ENCODE assay signal across 24 cellular contexts in the genomic region with DNA sequence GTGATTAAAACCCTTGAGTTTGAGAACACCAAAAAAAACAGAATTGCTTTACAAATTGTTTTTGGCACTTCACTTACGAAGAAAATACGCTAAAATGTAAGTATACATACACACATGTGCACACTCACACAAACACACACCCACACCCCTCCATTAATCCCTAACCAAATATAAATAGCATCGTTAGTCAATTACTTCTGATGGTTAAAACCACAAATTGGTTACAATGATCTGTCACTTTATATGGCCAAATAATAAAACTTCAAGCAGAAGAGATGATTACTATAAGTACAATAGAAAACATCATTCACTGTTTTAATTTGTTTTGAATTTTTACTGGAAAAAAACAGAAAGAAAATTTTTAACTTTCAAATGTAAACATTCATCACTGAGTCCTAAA.
"Had no signal": no experiment of that assay in that cellular context is flagged by ENCODE, and none has a peak within 500 bp of the region (broad histone marks: within the 10 kb centered on the region; RNA-seq: fewer than 3 reads in every experiment).

No MANE protein-coding gene starts in this region.

- H3K9me3 Mint-ChIP-seq: activated T-cell treated with anti-CD3 and anti-CD28 coated beads, Interleukin-2, amount 50 U/mL, for 72 hours; endodermal cell; stimulated activated memory B cell treated with anti-CD40 and anti-IgM and Interleukin-4, amounts not matched to agents 10 μg/mL and 1 μg/mL and 100 μg/mL, for 72 hours; WTC11 had no signal

- H3K27ac Mint-ChIP-seq: activated naive CD4-positive, alpha-beta T cell treated with anti-CD3 and anti-CD28 coated beads, Interleukin-2, amount 50 U/mL, for 72 hours; activated T-cell treated with anti-CD3 and anti-CD28 coated beads, Interleukin-2, amount 50 U/mL, for 72 hours; endodermal cell; natural killer cell; stimulated activated memory B cell treated with anti-CD40 and anti-IgM and Interleukin-4, amounts not matched to agents 10 μg/mL and 1 μg/mL and 100 μg/mL, for 72 hours; WTC11 had no signal

- H3K9me3 ChIP-seq: breast epithelium, heart right ventricle, left lung, lower lobe of right lung, right atrium auricular region, stomach, suprapubic skin, tibial artery had no signal

- H3K27me3 ChIP-seq: breast epithelium, foreskin keratinocyte, heart right ventricle, left lung, right atrium auricular region, stomach, suprapubic skin, tibial artery had no signal

- H3K27ac ChIP-seq: foreskin keratinocyte, left lung, lower lobe of right lung, right atrium auricular region, suprapubic skin, tibial artery had no signal

- H3K36me3 Mint-ChIP-seq: activated naive CD4-positive, alpha-beta T cell treated with anti-CD3 and anti-CD28 coated beads, Interleukin-2, amount 50 U/mL, for 72 hours; natural killer cell; stimulated activated memory B cell treated with anti-CD40 and anti-IgM and Interleukin-4, amounts not matched to agents 10 μg/mL and 1 μg/mL and 100 μg/mL, for 72 hours; WTC11 had no signal

- H3K36me3 ChIP-seq: breast epithelium, heart right ventricle, left lung, lower lobe of right lung, right atrium auricular region, stomach, suprapubic skin, tibial artery had no signal

- DNase-seq: activated naive CD4-positive, alpha-beta T cell; activated T-cell treated with anti-CD3 and anti-CD28 coated beads for 4 hours; activated T-cell treated with anti-CD3 and anti-CD28 coated beads, Interleukin-2, amount 50 U/mL, for 72 hours; central memory CD4-positive, alpha-beta T cell; endodermal cell; foreskin keratinocyte; heart right ventricle; left lung; lower lobe of right lung; mesenchymal stem cell; natural killer cell; stimulated activated CD4-positive, alpha-beta T cell treated with anti-CD3 and anti-CD28 coated beads, Interleukin-1b, Interleukin-23, amount 100 ng/mL, for 48 hours; stimulated activated CD4-positive, alpha-beta T cell treated with anti-CD3 and anti-CD28 coated beads, Interleukin-4, amount 100 ng/mL, for 4 hours; stimulated activated CD8-positive, alpha-beta memory T cell treated with anti-CD3 and anti-CD28 coated beads, Interleukin-4, amount 100 ng/mL, for 48 hours; stomach; T-helper 2 cell; tibial artery had no signal

- H3K4me3 Mint-ChIP-seq: activated T-cell treated with anti-CD3 and anti-CD28 coated beads, Interleukin-2, amount 50 U/mL, for 72 hours; endodermal cell; natural killer cell; stimulated activated memory B cell treated with anti-CD40 and anti-IgM and Interleukin-4, amounts not matched to agents 10 μg/mL and 1 μg/mL and 100 μg/mL, for 72 hours; WTC11 had no signal

- H3K4me1 Mint-ChIP-seq: natural killer cell; stimulated activated memory B cell treated with anti-CD40 and anti-IgM and Interleukin-4, amounts not matched to agents 10 μg/mL and 1 μg/mL and 100 μg/mL, for 72 hours had no signal

- H3K4me3 ChIP-seq: breast epithelium, heart right ventricle, left lung, lower lobe of right lung, right atrium auricular region, smooth muscle cell, stomach, suprapubic skin, tibial artery had no signal
